10 cellular contexts compared by ENCODE assay signal in the genomic region with DNA sequence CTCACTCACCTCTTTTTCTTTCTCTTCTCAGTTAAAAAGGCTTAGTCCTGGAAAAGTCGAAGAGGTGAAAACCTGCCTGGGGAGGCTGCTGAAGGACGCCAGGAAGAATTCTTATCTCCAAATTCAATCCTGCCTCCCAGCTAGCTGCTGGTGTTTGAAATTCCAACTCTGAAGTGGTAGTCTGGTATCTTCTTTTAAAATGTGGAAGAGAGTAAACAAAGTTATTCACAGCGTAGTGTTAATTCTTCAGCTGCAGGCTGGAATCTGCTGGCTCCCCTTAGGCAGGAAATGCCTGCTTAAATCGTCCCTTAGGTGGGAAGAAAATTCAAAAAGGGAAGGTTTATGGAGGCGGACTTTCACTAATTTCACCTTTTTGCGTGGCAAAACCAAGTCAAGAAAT.
A peak's percentile ranks its signal among the peaks of the same experiment; 100 is the strongest.
DNase-seq lines count a peak whose midpoint lies in the region; ATAC-seq, FAIRE-seq and TF ChIP-seq lines count a peak whose summit lies in the region.
"Had no signal": no experiment of that assay in that cellular context is flagged by ENCODE, and none has a peak within 500 bp of the region (broad histone marks: within the 10 kb centered on the region; RNA-seq: fewer than 3 reads in every experiment).

No MANE protein-coding gene starts in this region.

- peaks cover 28% of the 10 kb centered on the region for H3K4me1 Mint-ChIP-seq in astrocyte (ENCODE audit: low read depth, unreplicated experiment)
- H3K4me1 Mint-ChIP-seq in natural killer cell treated with Interleukin-12 subunit alpha and Interleukin-12 subunit beta and Interleukin-15 and Interleukin-18, amount 100 ng/mL, for 72 hours (ENCODE audit: low read depth in 2 of 2) = peaks cover 0 to 4% of the 10 kb centered on the region in 2 donors

- H3K4me1 ChIP-seq in astrocyte (ENCODE audit: insufficient read depth, low read length) = no peaks in the 10 kb centered on the region
- peaks cover 10% of the 10 kb centered on the region for H3K4me1 ChIP-seq in keratinocyte (ENCODE audit: control insufficient read depth, extremely low read depth, insufficient read depth, low read length)
- peaks cover 0 to 8% (median 6%) of the 10 kb centered on the region in 3 donors for H3K4me1 ChIP-seq in skeletal muscle tissue (ENCODE audit: control insufficient read depth in 3 of 3, insufficient read depth in 3 of 3, low read length in 3 of 3)

- no peaks in the 10 kb centered on the region for H3K27me3 Mint-ChIP-seq in astrocyte (ENCODE audit: low read depth, unreplicated experiment)
- peaks cover 6 to 7% of the 10 kb centered on the region in 2 donors for H3K27me3 Mint-ChIP-seq in natural killer cell treated with Interleukin-12 subunit alpha and Interleukin-12 subunit beta and Interleukin-15 and Interleukin-18, amount 100 ng/mL, for 72 hours

- H3K79me2 ChIP-seq in astrocyte (ENCODE audit: insufficient read depth, low read length) = no peaks in the 10 kb centered on the region
- H3K79me2 ChIP-seq in keratinocyte (ENCODE audit: control insufficient read depth, insufficient read depth, low read length) = no peaks in the 10 kb centered on the region

- H3K36me3 Mint-ChIP-seq in astrocyte (ENCODE audit: low read depth, unreplicated experiment) = no peaks in the 10 kb centered on the region
- H3K36me3 Mint-ChIP-seq in natural killer cell treated with Interleukin-12 subunit alpha and Interleukin-12 subunit beta and Interleukin-15 and Interleukin-18, amount 100 ng/mL, for 72 hours = no peaks in the 10 kb centered on the region

- no peaks in the 10 kb centered on the region for H3K27me3 ChIP-seq in H7 (ENCODE audit: control insufficient read depth, insufficient read depth, low read length)
- H3K27me3 ChIP-seq in astrocyte (ENCODE audit: insufficient read depth, low read length) = peaks cover 10% of the 10 kb centered on the region
- no peaks in the 10 kb centered on the region for H3K27me3 ChIP-seq in keratinocyte (ENCODE audit: control insufficient read depth, extremely low read depth, insufficient read depth, low read length)
- H3K27me3 ChIP-seq in skeletal muscle tissue (ENCODE audit: control insufficient read depth in 3 of 3, insufficient read depth in 3 of 3, low read length in 3 of 3) = peaks cover 0 to 3% (median 0%) of the 10 kb centered on the region in 3 donors

- no peak overlapping the region for H3K9ac ChIP-seq in astrocyte (ENCODE audit: low read length)
- H3K9ac ChIP-seq in keratinocyte (ENCODE audit: control insufficient read depth, extremely low read depth, insufficient read depth, low read length) = no peak overlapping the region
- H3K9ac ChIP-seq in skeletal muscle tissue (ENCODE audit: low read depth in 1 of 3, low read length in 3 of 3) = peak overlapping the region in 2 of 3 donors; percentile 27 to 50

- no peaks in the 10 kb centered on the region for H3K9me3 Mint-ChIP-seq in astrocyte (ENCODE audit: unreplicated experiment)
- peaks cover 2% of the 10 kb centered on the region for H3K9me3 Mint-ChIP-seq in natural killer cell treated with Interleukin-12 subunit alpha and Interleukin-12 subunit beta and Interleukin-15 and Interleukin-18, amount 100 ng/mL, for 72 hours
- H3K9me3 Mint-ChIP-seq: activated T-cell treated with anti-CD3 and anti-CD28 coated beads, Interleukin-2, amount 50 U/mL, for 24 hours had no signal

- ATAC-seq in GM21381 (IDR thresholded peaks at IDR 0.05; ENCODE audit: unreplicated experiment) (no peak), GM21447 (IDR thresholded peaks at IDR 0.05; ENCODE audit: unreplicated experiment) (no peak)
- ATAC-seq in natural killer cell treated with Interleukin-12 subunit alpha and Interleukin-12 subunit beta and Interleukin-15 and Interleukin-18, amount 100 ng/mL, for 72 hours = no peak

- dilution Hi-C loops in keratinocyte (cut with MboI; ENCODE audit: extremely low pct_ligation_motif_present, low sequenced_read_pairs) = no loop called here

- H3K4me2 ChIP-seq in astrocyte (ENCODE audit: low read length) (peak overlapping the region; percentile 44), keratinocyte (ENCODE audit: control insufficient read depth, extremely low read depth, insufficient read depth, low read depth, low read length) (peak overlapping the region; percentile 88)

- FAIRE-seq in astrocyte (lab: Jason Lieb, UNC) (no peak), keratinocyte (lab: Jason Lieb, UNC) (no peak)

- H3K27ac ChIP-seq in astrocyte (ENCODE audit: low read depth, low read length) = no peak overlapping the region
- no peak overlapping the region for H3K27ac ChIP-seq in keratinocyte (ENCODE audit: control insufficient read depth, insufficient read depth, low read length)
- H3K27ac ChIP-seq in skeletal muscle tissue (ENCODE audit: low read depth, low read length) = peak overlapping the region; percentile 6

- H3K4me3 ChIP-seq in H7 (ENCODE audit: insufficient read depth, low read depth, low read length) (peak overlapping the region; percentile 16; the same call in 1 of the 2 replicates), astrocyte (ENCODE audit: insufficient read depth, low read depth, low read length) (no peak overlapping the region), keratinocyte (ENCODE audit: control insufficient read depth in 2 of 3, extremely low read depth in 1 of 3, insufficient read depth in 2 of 3, low read depth in 1 of 3, low read length in 3 of 3) (peak overlapping the region in 1 of 3 experiments; percentile 84), skeletal muscle tissue (ENCODE audit: low read length in 3 of 3) (peak overlapping the region in 1 of 3 donors; percentile 31)

- H3K4me3 Mint-ChIP-seq in astrocyte (ENCODE audit: unreplicated experiment) = peak overlapping the region; percentile 74
- H3K4me3 Mint-ChIP-seq in natural killer cell treated with Interleukin-12 subunit alpha and Interleukin-12 subunit beta and Interleukin-15 and Interleukin-18, amount 100 ng/mL, for 72 hours = no peak overlapping the region
- H3K4me3 Mint-ChIP-seq: activated T-cell treated with anti-CD3 and anti-CD28 coated beads, Interleukin-2, amount 50 U/mL, for 24 hours had no signal

- DNase-seq in H7 (no peak), astrocyte (ENCODE audit: low read depth) (no peak), keratinocyte (ENCODE audit: low read depth, low spot score) (no peak), pons (ENCODE audit: low spot score) (no peak)
- no peak for DNase-seq in natural killer cell treated with Interleukin-12 subunit alpha and Interleukin-12 subunit beta and Interleukin-15 and Interleukin-18, amount 100 ng/mL, for 72 hours (ENCODE audit: low spot score)
- DNase-seq: activated T-cell treated with anti-CD3 and anti-CD28 coated beads, Interleukin-2, amount 50 U/mL, for 24 hours; NCI-H1417 treated with DMSO at 0.1 percent for 48 hours had no signal

- TF ChIP-seq CTCF in astrocyte (IDR thresholded peaks at IDR 0.05; ENCODE audit: insufficient read depth, low read depth, low read length) (no peak), keratinocyte (optimal IDR thresholded peaks at IDR 0.05 in 1 of 3, IDR thresholded peaks at IDR 0.05 in 1 of 3, conservative IDR thresholded peaks at IDR 0.05 in 1 of 3; ENCODE audit: extremely low read depth in 1 of 3, insufficient read depth in 2 of 3, low read length in 3 of 3) (no peak)

- H2AFZ ChIP-seq in astrocyte (ENCODE audit: low read depth, low read length) (no peak overlapping the region), keratinocyte (ENCODE audit: control insufficient read depth, low read length) (peak overlapping the region; percentile 23)

- H3K36me3 ChIP-seq in H7 (replicated peaks; ENCODE audit: control insufficient read depth, insufficient read depth, low read length) (no peaks in the 10 kb centered on the region), astrocyte (ENCODE audit: insufficient read depth, low read length) (no peaks in the 10 kb centered on the region), keratinocyte (ENCODE audit: control insufficient read depth in 2 of 2, extremely low read depth in 1 of 2, insufficient read depth in 2 of 2, low read length in 2 of 2) (no peaks in the 10 kb centered on the region), skeletal muscle tissue (ENCODE audit: control insufficient read depth in 3 of 3, insufficient read depth in 3 of 3, low read length in 3 of 3) (no peaks in the 10 kb centered on the region)

- H4K20me1 ChIP-seq in astrocyte (ENCODE audit: insufficient read depth, low read length) (no peaks in the 10 kb centered on the region), keratinocyte (ENCODE audit: control insufficient read depth, extremely low read depth, insufficient read depth, low read length) (no peaks in the 10 kb centered on the region)

- no peaks in the 10 kb centered on the region for H3K9me1 ChIP-seq in keratinocyte (ENCODE audit: control insufficient read depth, extremely low read depth, insufficient read depth, low read length)

- H3K9me3 ChIP-seq in astrocyte (ENCODE audit: insufficient read depth, low read depth, low read length) = no peaks in the 10 kb centered on the region
- H3K9me3 ChIP-seq in keratinocyte (ENCODE audit: control insufficient read depth, low read depth, low read length) = no peaks in the 10 kb centered on the region
- H3K9me3 ChIP-seq in skeletal muscle tissue (ENCODE audit: control insufficient read depth in 3 of 3, low read length in 3 of 3) = no peaks in the 10 kb centered on the region

- peak overlapping the region; percentile 22 for H3K27ac Mint-ChIP-seq in astrocyte (ENCODE audit: unreplicated experiment)
- H3K27ac Mint-ChIP-seq in natural killer cell treated with Interleukin-12 subunit alpha and Interleukin-12 subunit beta and Interleukin-15 and Interleukin-18, amount 100 ng/mL, for 72 hours = no peak overlapping the region
- H3K27ac Mint-ChIP-seq: activated T-cell treated with anti-CD3 and anti-CD28 coated beads, Interleukin-2, amount 50 U/mL, for 24 hours had no signal

Comparison
In these comparisons a context has a peak if more than half of its experiments do, and no peak if none do; other contexts are left out.
1. H3K9ac ChIP-seq: peak in skeletal muscle tissue (2 of 3); none in astrocyte (single experiment) and keratinocyte (single experiment).